8 cellular contexts compared by ENCODE assay signal in the genomic region with DNA sequence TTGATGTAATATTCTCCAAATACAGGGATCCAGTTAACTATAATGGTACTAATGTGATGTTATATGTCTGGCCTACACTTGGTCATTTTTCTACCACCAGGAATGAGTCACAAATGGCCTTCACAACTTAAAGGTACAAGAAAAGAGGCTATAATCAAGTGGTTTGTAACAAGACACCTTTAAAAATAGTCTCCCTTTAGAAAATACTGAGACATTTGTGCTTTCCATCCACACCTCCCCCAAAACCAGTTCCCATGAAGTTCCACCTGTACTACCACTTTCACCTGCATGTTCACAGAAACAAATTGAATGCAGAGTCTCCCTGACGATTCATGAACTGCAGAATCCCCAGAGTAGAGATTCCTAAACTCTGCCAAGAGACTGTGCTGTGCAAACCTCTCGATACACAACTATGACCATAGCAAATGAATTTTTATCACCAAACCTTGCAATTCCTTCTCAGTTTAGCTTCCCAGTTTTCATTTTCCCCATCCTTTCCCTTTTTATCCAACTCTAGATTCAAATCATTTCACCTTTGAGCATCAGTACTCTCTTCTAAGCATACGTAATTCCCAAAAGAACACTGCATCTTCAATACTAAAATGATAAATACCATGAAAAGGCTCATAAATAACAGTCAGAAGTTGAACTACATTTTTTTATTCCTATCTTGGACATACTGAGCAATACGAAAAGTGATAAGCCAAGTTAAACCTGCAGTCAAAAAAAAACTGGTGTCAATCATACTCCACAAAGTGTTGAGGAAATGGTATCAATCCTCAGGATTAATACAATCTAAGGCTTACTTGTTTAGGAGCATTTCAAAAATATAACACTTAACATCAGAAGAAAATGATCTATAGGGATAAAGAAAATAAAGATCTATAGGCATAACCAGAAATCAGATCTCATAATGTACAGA. TPM values are rescaled to one million over a fixed set of nuclear protein-coding genes. Genes with fewer than 3 reads are reported as not detected.
DNase-seq lines count a peak whose midpoint lies in the region; ATAC-seq and TF ChIP-seq lines count a peak whose summit lies in the region.

No MANE protein-coding gene starts in this region.

- H3K27ac Mint-ChIP-seq in stimulated activated naive CD8-positive, alpha-beta T cell treated with anti-CD3 and anti-CD28 coated beads, Interleukin-15, amount 100 ng/mL, for 72 hours: peak overlapping the region; percentile 99 to 100

- no peaks in the 10 kb centered on the region for H3K9me2 ChIP-seq in SK-N-SH

- no peak for TF ChIP-seq RAD21 in SK-N-SH (IDR thresholded peaks at IDR 0.05; ENCODE audit: low read length)

- POLR2A ChIA-PET in SK-N-SH (lab: Yijun Ruan, JAX): interaction anchor here (1.1 kb wide), 1 partner anchor 758 kb away, joined by 3 read pairs; no protein-coding TSS in a partner anchor

- peaks cover 53% of the 10 kb centered on the region for H3F3A ChIP-seq in SK-N-SH (replicated peaks; ENCODE audit: insufficient read depth)

- H3K4me3 ChIP-seq in SK-N-SH (ENCODE audit: low read depth in 2 of 2, low read length in 1 of 2) (peak overlapping the region; percentile 89 to 98), iPS-15b (ENCODE audit: low read depth, low read length) (peak overlapping the region; percentile 94)

- peaks cover 95% of the 10 kb centered on the region for H3K79me2 ChIP-seq in SK-N-SH (ENCODE audit: insufficient read depth)

- peaks cover 43% of the 10 kb centered on the region for H3K4me1 Mint-ChIP-seq in stimulated activated naive CD8-positive, alpha-beta T cell treated with anti-CD3 and anti-CD28 coated beads, Interleukin-15, amount 100 ng/mL, for 72 hours

- H3K4me1 ChIP-seq in SK-N-SH (ENCODE audit: control insufficient read depth in 1 of 2, insufficient read depth in 2 of 2, low read depth in 1 of 2, low read length in 1 of 2): peaks cover 9 to 40% of the 10 kb centered on the region in 2 experiments
- peaks cover 29% of the 10 kb centered on the region for H3K4me1 ChIP-seq in iPS-15b (ENCODE audit: control insufficient read depth, insufficient read depth, low read length)

- ATAC-seq in SK-N-SH treated with all-trans-retinoic acid at 6 μM for 48 hours: no peak
- ATAC-seq in stimulated activated naive CD8-positive, alpha-beta T cell treated with anti-CD3 and anti-CD28 coated beads, Interleukin-15, amount 100 ng/mL, for 72 hours: no peak

- H3K4me2 ChIP-seq in SK-N-SH: peak overlapping the region; percentile 81

- H3K4me3 Mint-ChIP-seq in stimulated activated naive CD8-positive, alpha-beta T cell treated with anti-CD3 and anti-CD28 coated beads, Interleukin-15, amount 100 ng/mL, for 72 hours: peak overlapping the region; percentile 97 to 98

- CTCF ChIA-PET in SK-N-SH (lab: Yijun Ruan, JAX): no interaction called here

- peaks cover 23 to 41% of the 10 kb centered on the region in 2 experiments for H3K36me3 ChIP-seq in SK-N-SH (replicated peaks in 1 of 2; ENCODE audit: control insufficient read depth in 1 of 2, insufficient read depth in 2 of 2, low read length in 1 of 2)
- H3K36me3 ChIP-seq in iPS-15b (ENCODE audit: control insufficient read depth, insufficient read depth, low read length): no peaks in the 10 kb centered on the region

- H3K27ac ChIP-seq in SK-N-SH (ENCODE audit: low read depth in 2 of 2, low read length in 1 of 2): peak overlapping the region; percentile 90 to 91; a peak in 3 of 4 replicates
- peak overlapping the region; percentile 90 for H3K27ac ChIP-seq in VCaP

- H3K27me3 ChIP-seq in SK-N-SH (ENCODE audit: insufficient read depth) (no peaks in the 10 kb centered on the region), iPS-15b (ENCODE audit: control insufficient read depth, insufficient read depth, low read length) (no peaks in the 10 kb centered on the region)

- peak overlapping the region; percentile 96; the same call in 1 of the 2 replicates for H3K9ac ChIP-seq in SK-N-SH
- no peak overlapping the region for H3K9ac ChIP-seq in iPS-15b (ENCODE audit: low read depth, low read length)

- no peaks in the 10 kb centered on the region for H3K27me3 Mint-ChIP-seq in stimulated activated naive CD8-positive, alpha-beta T cell treated with anti-CD3 and anti-CD28 coated beads, Interleukin-15, amount 100 ng/mL, for 72 hours

- no peak for DNase-seq in SK-N-SH
- DNase-seq in stimulated activated naive CD8-positive, alpha-beta T cell treated with anti-CD3 and anti-CD28 coated beads, Interleukin-15, amount 100 ng/mL, for 72 hours: no peak
- no peak for DNase-seq in NCI-H446 treated with DMSO at 0.1 percent for 48 hours (lab: John Stamatoyannopoulos, UW)
- no peak for DNase-seq in activated gamma-delta T cell (lab: John Stamatoyannopoulos, UW)
- no peak for DNase-seq in activated CD8-positive, alpha-beta memory T cell treated with anti-CD3 and anti-CD28 coated beads for 24 hours

- H3K9me3 Mint-ChIP-seq in stimulated activated naive CD8-positive, alpha-beta T cell treated with anti-CD3 and anti-CD28 coated beads, Interleukin-15, amount 100 ng/mL, for 72 hours: no peaks in the 10 kb centered on the region

- 32% methylated on average over 4 of the region's 4 CpGs for WGBS in SK-N-SH (ENCODE audit: low lambda C conversion rate)

- no peak for TF ChIP-seq EP300 in SK-N-SH (IDR thresholded peaks at IDR 0.05; ENCODE audit: borderline replicate concordance in 1 of 2, low read depth in 1 of 2, low read length in 1 of 2)

- H3K9me3 ChIP-seq in SK-N-SH (no peaks in the 10 kb centered on the region), iPS-15b (ENCODE audit: control insufficient read depth, insufficient read depth, low read length) (no peaks in the 10 kb centered on the region)

- no peak overlapping the region for H2AFZ ChIP-seq in SK-N-SH (ENCODE audit: low read depth)

- TF ChIP-seq CTCF in SK-N-SH (IDR thresholded peaks at IDR 0.05) (no peak), VCaP (conservative IDR thresholded peaks at IDR 0.05) (no peak)

- peaks cover 27% of the 10 kb centered on the region for H4K20me1 ChIP-seq in SK-N-SH (ENCODE audit: insufficient read depth)

TF ChIP-seq in SK-N-SH, 30 proteins besides CTCF, POLR2A, EP300 and RAD21:
- TF ChIP-seq CHD2 (IDR thresholded peaks at IDR 0.05; ENCODE audit: low read length, partially characterized antibody) (no peak), USF1 (IDR thresholded peaks at IDR 0.05; ENCODE audit: borderline replicate concordance, low read depth) (no peak), JUND (IDR thresholded peaks at IDR 0.05) (peak; percentile 37; the same call in 1 of the 2 replicates), ELF1 (IDR thresholded peaks at IDR 0.05) (no peak), MEF2A (IDR thresholded peaks at IDR 0.05; ENCODE audit: borderline replicate concordance, low read depth) (no peak), FOSL2 (IDR thresholded peaks at IDR 0.05; ENCODE audit: borderline replicate concordance, low read depth) (peak; percentile 45; the same call in 1 of the 2 replicates), TCF12 (IDR thresholded peaks at IDR 0.05) (0 out of 2 replicates have a peak, but pooled peaks have one; percentile 18)
- TF ChIP-seq, protein P1, sequence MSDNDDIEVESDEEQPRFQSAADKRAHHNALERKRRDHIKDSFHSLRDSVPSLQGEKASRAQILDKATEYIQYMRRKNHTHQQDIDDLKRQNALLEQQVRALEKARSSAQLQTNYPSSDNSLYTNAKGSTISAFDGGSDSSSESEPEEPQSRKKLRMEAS (IDR thresholded peaks at IDR 0.05; ENCODE audit: low read depth): no peak

TF ChIP-seq in SK-N-SH treated with all-trans-retinoic acid at 6 μM for 48 hours, 23 proteins besides CTCF, POLR2A, EP300 and RAD21:
- no peak for TF ChIP-seq GLIS3 (CRISPR knock-in tag; IDR thresholded peaks at IDR 0.05)
- no peak for TF ChIP-seq CREB5 (CRISPR knock-in tag; IDR thresholded peaks at IDR 0.05; ENCODE audit: low read depth)
- no peak for TF ChIP-seq OSR1 (CRISPR knock-in tag; IDR thresholded peaks at IDR 0.05)
- TF ChIP-seq ESRRG (CRISPR knock-in tag; IDR thresholded peaks at IDR 0.05): no peak
- TF ChIP-seq, protein P2, sequence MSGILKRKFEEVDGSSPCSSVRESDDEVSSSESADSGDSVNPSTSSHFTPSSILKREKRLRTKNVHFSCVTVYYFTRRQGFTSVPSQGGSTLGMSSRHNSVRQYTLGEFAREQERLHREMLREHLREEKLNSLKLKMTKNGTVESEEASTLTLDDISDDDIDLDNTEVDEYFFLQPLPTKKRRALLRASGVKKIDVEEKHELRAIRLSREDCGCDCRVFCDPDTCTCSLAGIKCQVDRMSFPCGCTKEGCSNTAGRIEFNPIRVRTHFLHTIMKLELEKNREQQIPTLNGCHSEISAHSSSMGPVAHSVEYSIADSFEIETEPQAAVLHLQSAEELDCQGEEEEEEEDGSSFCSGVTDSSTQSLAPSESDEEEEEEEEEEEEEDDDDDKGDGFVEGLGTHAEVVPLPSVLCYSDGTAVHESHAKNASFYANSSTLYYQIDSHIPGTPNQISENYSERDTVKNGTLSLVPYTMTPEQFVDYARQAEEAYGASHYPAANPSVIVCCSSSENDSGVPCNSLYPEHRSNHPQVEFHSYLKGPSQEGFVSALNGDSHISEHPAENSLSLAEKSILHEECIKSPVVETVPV (CRISPR knock-in tag; IDR thresholded peaks at IDR 0.05): no peak
- TF ChIP-seq, protein P3, sequence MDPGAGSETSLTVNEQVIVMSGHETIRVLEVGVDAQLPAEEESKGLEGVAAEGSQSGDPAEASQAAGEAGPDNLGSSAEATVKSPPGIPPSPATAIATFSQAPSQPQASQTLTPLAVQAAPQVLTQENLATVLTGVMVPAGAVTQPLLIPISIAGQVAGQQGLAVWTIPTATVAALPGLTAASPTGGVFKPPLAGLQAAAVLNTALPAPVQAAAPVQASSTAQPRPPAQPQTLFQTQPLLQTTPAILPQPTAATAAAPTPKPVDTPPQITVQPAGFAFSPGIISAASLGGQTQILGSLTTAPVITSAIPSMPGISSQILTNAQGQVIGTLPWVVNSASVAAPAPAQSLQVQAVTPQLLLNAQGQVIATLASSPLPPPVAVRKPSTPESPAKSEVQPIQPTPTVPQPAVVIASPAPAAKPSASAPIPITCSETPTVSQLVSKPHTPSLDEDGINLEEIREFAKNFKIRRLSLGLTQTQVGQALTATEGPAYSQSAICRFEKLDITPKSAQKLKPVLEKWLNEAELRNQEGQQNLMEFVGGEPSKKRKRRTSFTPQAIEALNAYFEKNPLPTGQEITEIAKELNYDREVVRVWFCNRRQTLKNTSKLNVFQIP (CRISPR knock-in tag; IDR thresholded peaks at IDR 0.05; ENCODE audit: borderline replicate concordance, low read depth): no peak
TF ChIP-seq in SK-N-SH treated with all-trans-retinoic acid at 6 μM for 48 hours: peak in this region for 0.

RNA-seq across cellular contexts. Expression of gene BTG1, which starts 5.8 kb away (rescaled TPM):
- polyA plus RNA-seq in SK-N-SH (2012; rRNA removed): 16.2 and 28.3 TPM in 2 replicates
- 19.6 and 23.8 TPM in 2 replicates for polyA plus RNA-seq in SK-N-SH (2012; cell fraction: cytosol; rRNA removed)
- 15.1 and 15.2 TPM in 2 replicates for polyA plus RNA-seq in SK-N-SH (2012; cell fraction: nucleus; rRNA removed)
